In genomic region chr2:97661927-97662326, GRCh38 we compare ENCODE assay signal across 8 cellular contexts. TPM values are rescaled to one million over a fixed set of nuclear protein-coding genes. Genes with fewer than 3 reads are reported as not detected.
DNase-seq lines count a peak whose midpoint lies in the region; ATAC-seq and TF ChIP-seq lines count a peak whose summit lies in the region.

No MANE protein-coding gene starts in this region.

- peak overlapping the region; percentile 57 to 99 (median 97) for H3K27ac Mint-ChIP-seq in CD4-positive, alpha-beta memory T cell

- H3K9ac ChIP-seq in KMS-11 (no peak overlapping the region), colonic mucosa (ENCODE audit: low read depth in 2 of 2, low read length in 2 of 2) (peak overlapping the region; percentile 37 to 94)

- H3K4me1 Mint-ChIP-seq in CD4-positive, alpha-beta memory T cell: peaks cover 15 to 41% (median 23%) of the 10 kb centered on the region in 4 donors

- H3K4me3 Mint-ChIP-seq in CD4-positive, alpha-beta memory T cell: peak overlapping the region; percentile 92 to 97 (median 96)

- intact Hi-C loops in CD4-positive, alpha-beta memory T cell (cut with micrococcal nuclease): loop anchor here (5.0 kb wide), 2 partner anchors 50 to 335 kb away; partner anchors contain the start of genes TMEM131 and ZAP70
- intact Hi-C loops in colonic mucosa (cut with DNase I): loop anchor here (2.0 kb wide), 1 partner anchor 17 kb away; no protein-coding TSS in a partner anchor

- POLR2A ChIA-PET in CD4-positive, alpha-beta memory T cell (lab: Charles Lee; ENCODE audit: partially characterized antibody): interaction anchor here (0.7 to 7.9 kb wide), 7 partner anchors 9 to 98 kb away, joined by 3 to 323 read pairs (median 11); partner anchors contain the start of genes ANKRD36B, COX5B and ZAP70

- H3K36me3 ChIP-seq in CD4-positive, alpha-beta memory T cell (ENCODE audit: insufficient read depth, low read length): peaks cover 39% of the 10 kb centered on the region
- no peaks in the 10 kb centered on the region for H3K36me3 ChIP-seq in KMS-11 (ENCODE audit: insufficient read depth)
- peaks cover 10% of the 10 kb centered on the region for H3K36me3 ChIP-seq in colonic mucosa
- peaks cover 26% of the 10 kb centered on the region for H3K36me3 ChIP-seq in neutrophil
- peaks cover 0 to 33% (median 0%) of the 10 kb centered on the region in 3 donors for H3K36me3 ChIP-seq in Peyer's patch

- no peak for ATAC-seq in HG02642 (IDR thresholded peaks at IDR 0.05; ENCODE audit: poor library complexity, unreplicated experiment)

- H3K27me3 Mint-ChIP-seq in CD4-positive, alpha-beta memory T cell: no peaks in the 10 kb centered on the region

- H3K9me3 Mint-ChIP-seq in CD4-positive, alpha-beta memory T cell: no peaks in the 10 kb centered on the region

- TF ChIP-seq POLR2A in Peyer's patch (IDR thresholded peaks at IDR 0.05): no peak

- H4K20me1 ChIP-seq in KMS-11 (ENCODE audit: insufficient read depth): no peaks in the 10 kb centered on the region

- H3K27ac ChIP-seq in CD4-positive, alpha-beta memory T cell (ENCODE audit: low read depth, low read length): peak overlapping the region; percentile 92
- no peak overlapping the region for H3K27ac ChIP-seq in KMS-11
- no peak overlapping the region for H3K27ac ChIP-seq in colonic mucosa
- peak overlapping the region; percentile 94 for H3K27ac ChIP-seq in neutrophil
- peak overlapping the region in 1 of 4 donors; percentile 97 for H3K27ac ChIP-seq in Peyer's patch

- peaks cover 36% of the 10 kb centered on the region for H3K4me1 ChIP-seq in CD4-positive, alpha-beta memory T cell (ENCODE audit: insufficient read depth, low read length)
- peaks cover 12% of the 10 kb centered on the region for H3K4me1 ChIP-seq in KMS-11 (ENCODE audit: low read depth, poor library complexity, severe bottlenecking)
- H3K4me1 ChIP-seq in colonic mucosa: peaks cover 8% of the 10 kb centered on the region
- H3K4me1 ChIP-seq in neutrophil (ENCODE audit: control insufficient read depth in 1 of 2, insufficient read depth in 1 of 2, low read depth in 1 of 2, low read length in 1 of 2): peaks cover 15 to 23% of the 10 kb centered on the region in 2 experiments
- H3K4me1 ChIP-seq in Peyer's patch: peaks cover 0 to 32% (median 11%) of the 10 kb centered on the region in 4 donors

- peak overlapping the region in 1 of 2 donors; percentile 99 for H3K4me3 ChIP-seq in CD4-positive, alpha-beta memory T cell (ENCODE audit: low read length in 2 of 2)
- H3K4me3 ChIP-seq in KMS-11 (IDR thresholded peaks at IDR 0.05; ENCODE audit: insufficient read depth, low read depth, low read length) (no peak overlapping the region), colonic mucosa (no peak overlapping the region), neutrophil (ENCODE audit: low read depth in 1 of 2, low read length in 1 of 2) (no peak overlapping the region), Peyer's patch (no peak overlapping the region)

- H2AFZ ChIP-seq in KMS-11 (ENCODE audit: low read depth): no peak overlapping the region

- no peaks in the 10 kb centered on the region for H3K27me3 ChIP-seq in CD4-positive, alpha-beta memory T cell (ENCODE audit: insufficient read depth, low read length)
- H3K27me3 ChIP-seq in KMS-11 (ENCODE audit: insufficient read depth, low read depth) (no peaks in the 10 kb centered on the region), colonic mucosa (no peaks in the 10 kb centered on the region), neutrophil (no peaks in the 10 kb centered on the region), Peyer's patch (no peaks in the 10 kb centered on the region)

- H3K9me3 ChIP-seq in CD4-positive, alpha-beta memory T cell (ENCODE audit: control insufficient read depth in 1 of 2, low read length in 2 of 2): no peaks in the 10 kb centered on the region
- H3K9me3 ChIP-seq in colonic mucosa (no peaks in the 10 kb centered on the region), neutrophil (no peaks in the 10 kb centered on the region), Peyer's patch (no peaks in the 10 kb centered on the region)

- H3K4me2 ChIP-seq in KMS-11: peak overlapping the region; percentile 50; the same call in 1 of the 2 replicates

- peaks cover 26% of the 10 kb centered on the region; the same call in 1 of the 2 replicates for H3K79me2 ChIP-seq in KMS-11 (ENCODE audit: insufficient read depth, low read depth)

- peaks cover 7 to 41% of the 10 kb centered on the region in 2 donors for H3K36me3 Mint-ChIP-seq in CD4-positive, alpha-beta memory T cell

- CTCF ChIA-PET in CD4-positive, alpha-beta memory T cell (lab: Charles Lee; ENCODE audit: partially characterized antibody): interaction anchor here (0.7 to 3.3 kb wide), 8 partner anchors 11 to 86 kb away, joined by 3 to 20 read pairs (median 7); partner anchors contain the start of genes ANKRD36B, COX5B and ZAP70

- DNase-seq in CD4-positive, alpha-beta memory T cell: no peak
- DNase-seq in colonic mucosa (no peak), Peyer's patch (no peak), NCI-H69 (lab: John Stamatoyannopoulos, UW) (no peak)
- no peak for DNase-seq in stimulated activated CD4-positive, alpha-beta T cell treated with anti-CD3 and anti-CD28 coated beads, Interleukin-2, amount 100 ng/mL, for 24 hours

- TF ChIP-seq CTCF in KMS-11 (conservative IDR thresholded peaks at IDR 0.05; ENCODE audit: low read depth, low read length): no peak
- TF ChIP-seq CTCF in colonic mucosa (IDR thresholded peaks at IDR 0.05): no peak
- TF ChIP-seq CTCF in neutrophil (IDR thresholded peaks at IDR 0.05): no peak
- no peak for TF ChIP-seq CTCF in Peyer's patch (IDR thresholded peaks at IDR 0.05)

RNA-seq across cellular contexts. Expression of gene ACTR1B, which starts 1.9 kb away (rescaled TPM):
- total RNA-seq in CD4-positive, alpha-beta memory T cell: 10 to 100 TPM; 96.1 to 97.6 TPM
- polyA plus RNA-seq in CD4-positive, alpha-beta memory T cell: 10 to 100 TPM; 12.0 to 15.5 TPM
- total RNA-seq in colonic mucosa: 10 to 100 TPM; 71.3 to 82.9 TPM
- total RNA-seq in Peyer's patch: 100 to 1,000 TPM in 1 of 4 donors, 10 to 100 TPM in 3; 64.3 to 151 (median 89.1) TPM

RNA-seq across cellular contexts. Expression of gene C2orf92, which starts 7.6 kb away (rescaled TPM):
- total RNA-seq in CD4-positive, alpha-beta memory T cell: 10 to 100 TPM; 13.0 to 13.3 TPM
- not detected for polyA plus RNA-seq in CD4-positive, alpha-beta memory T cell
- total RNA-seq in colonic mucosa (1 to 10 TPM; 4.6 to 5.0 TPM), Peyer's patch (10 to 100 TPM in 3 of 4 donors, 1 to 10 TPM in 1; 5.3 to 70.1 (median 25.5) TPM)

RNA-seq across cellular contexts. Expression of gene COX5B, which starts 16.1 kb away (rescaled TPM):
- total RNA-seq in CD4-positive, alpha-beta memory T cell: 100 to 1,000 TPM; 118 to 120 TPM
- 100 to 1,000 TPM; 339 to 387 TPM for polyA plus RNA-seq in CD4-positive, alpha-beta memory T cell
- total RNA-seq in colonic mucosa: 100 to 1,000 TPM; 633 to 720 TPM
- total RNA-seq in Peyer's patch: 100 to 1,000 TPM; 248 to 721 (median 447) TPM

RNA-seq across cellular contexts. Expression of gene ZAP70, which starts 51.4 kb away (rescaled TPM):
- total RNA-seq in CD4-positive, alpha-beta memory T cell: 100 to 1,000 TPM; 404 to 419 TPM
- 100 to 1,000 TPM; 140 to 149 TPM for polyA plus RNA-seq in CD4-positive, alpha-beta memory T cell
- total RNA-seq in colonic mucosa (1 to 10 TPM; 2.2 to 3.4 TPM), Peyer's patch (10 to 100 TPM; 11.5 to 75.1 (median 27.2) TPM)

Comparison
In these comparisons a context has a peak if more than half of its experiments do, and no peak if none do; other contexts are left out.
1. H3K27ac ChIP-seq: peak in CD4-positive, alpha-beta memory T cell (single experiment) and neutrophil (single experiment); none in KMS-11 (single experiment) and colonic mucosa (single experiment).